8 cellular contexts compared by ENCODE assay signal in the genomic region with DNA sequence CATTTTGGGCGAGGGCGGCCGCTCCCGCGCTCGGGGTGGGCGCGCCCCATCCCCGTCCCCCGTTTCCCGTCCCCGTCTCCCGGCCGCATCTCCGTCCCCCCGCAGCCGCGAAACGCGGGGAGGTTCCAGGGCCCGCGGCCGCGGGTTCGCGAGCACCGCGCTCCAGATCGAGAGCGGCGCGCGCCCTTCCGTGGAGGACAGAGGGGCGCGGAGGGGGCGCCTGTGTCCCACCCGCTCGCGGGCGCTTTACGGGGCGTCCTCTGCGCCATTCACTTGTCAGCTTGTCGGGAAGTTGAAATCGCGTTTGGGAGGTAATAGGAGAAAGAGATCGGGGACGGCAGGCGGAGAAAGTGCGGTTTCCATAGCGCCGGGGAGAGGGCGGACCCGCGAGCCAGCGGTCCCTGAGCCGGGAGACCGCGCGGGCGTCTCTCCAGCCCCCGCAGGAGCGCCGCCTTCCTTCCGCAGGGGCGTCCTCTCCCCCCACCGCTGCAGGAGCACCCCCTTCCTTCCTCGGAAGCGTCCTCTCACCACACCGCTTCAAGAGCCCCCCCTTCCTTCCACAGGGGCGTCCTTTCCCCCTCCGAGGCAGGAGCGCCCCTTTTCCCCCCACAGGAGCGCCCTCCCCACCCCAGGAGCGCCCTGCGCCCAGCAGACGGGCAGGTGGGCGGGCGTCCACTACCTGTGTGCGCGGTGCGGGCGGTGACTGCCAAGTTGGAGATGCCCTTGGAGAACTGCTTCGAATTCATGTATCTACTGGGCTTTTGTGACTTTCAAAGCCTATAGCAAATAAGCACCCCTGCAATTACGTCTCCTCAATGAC. TPM values are rescaled to one million over a fixed set of nuclear protein-coding genes. Genes with fewer than 3 reads are reported as not detected.
DNase-seq lines count a peak whose midpoint lies in the region; ATAC-seq and TF ChIP-seq lines count a peak whose summit lies in the region.

No MANE protein-coding gene starts in this region.

- intact Hi-C loops in activated CD4-positive, alpha-beta memory T cell treated with anti-CD3 and anti-CD28 coated beads for 36 hours (cut with micrococcal nuclease) = loop anchor here (2.0 to 5.0 kb wide), 7 partner anchors 215 to 1570 kb away; a partner anchor contains a TSS
- intact Hi-C loops in aorta (cut with DNase I) = loop anchor here in 1 of 2 donors (2.0 to 10.0 kb wide), 4 partner anchors 240 to 870 kb away; no protein-coding TSS in a partner anchor

- TF ChIP-seq CTCF in HFFc6 (IDR thresholded peaks at IDR 0.05) (peak; percentile 30), epithelial cell of proximal tubule (conservative IDR thresholded peaks at IDR 0.05; ENCODE audit: low read depth, low read length) (no peak)

- H3K4me1 ChIP-seq in muscle layer of duodenum (ENCODE audit: control insufficient read depth in 1 of 2, insufficient read depth in 2 of 2, low read length in 2 of 2) (peaks cover 0 to 25% of the 10 kb centered on the region in 2 donors), aorta (ENCODE audit: control insufficient read depth in 1 of 2, insufficient read depth in 2 of 2, low read length in 2 of 2) (peaks cover 3% of the 10 kb centered on the region in 2 donors)

- H3K9me3 Mint-ChIP-seq in HFFc6 = no peaks in the 10 kb centered on the region
- H3K9me3 Mint-ChIP-seq in activated CD4-positive, alpha-beta memory T cell treated with anti-CD3 and anti-CD28 coated beads for 36 hours = no peaks in the 10 kb centered on the region

- peak; percentile 27 for ATAC-seq in aorta (ENCODE audit: low FRiP score)

- H3K27ac ChIP-seq in muscle layer of duodenum (ENCODE audit: low read length) (no peak overlapping the region), aorta (ENCODE audit: low read depth in 1 of 2, low read length in 2 of 2) (peak overlapping the region; percentile 85 to 91)

- no peaks in the 10 kb centered on the region for H3K36me3 Mint-ChIP-seq in HFFc6 (ENCODE audit: low read depth)
- H3K36me3 Mint-ChIP-seq in activated CD4-positive, alpha-beta memory T cell treated with anti-CD3 and anti-CD28 coated beads for 36 hours = peaks cover 2% of the 10 kb centered on the region

- H3K4me1 Mint-ChIP-seq in HFFc6 (ENCODE audit: low read depth) = peaks cover 15% of the 10 kb centered on the region
- H3K4me1 Mint-ChIP-seq in activated CD4-positive, alpha-beta memory T cell treated with anti-CD3 and anti-CD28 coated beads for 36 hours (ENCODE audit: low read depth) = peaks cover 16% of the 10 kb centered on the region

- H3K4me3 Mint-ChIP-seq in HFFc6 = peak overlapping the region; percentile 87
- peak overlapping the region; percentile 75 for H3K4me3 Mint-ChIP-seq in activated CD4-positive, alpha-beta memory T cell treated with anti-CD3 and anti-CD28 coated beads for 36 hours

- H3K4me3 ChIP-seq in epithelial cell of proximal tubule (ENCODE audit: low read depth, low read length) (peak overlapping the region; percentile 75), muscle layer of duodenum (ENCODE audit: low read depth in 1 of 2, low read length in 2 of 2) (peak overlapping the region; percentile 56 to 83), aorta (ENCODE audit: low read length in 2 of 2) (peak overlapping the region; percentile 89 to 97)

- no peaks in the 10 kb centered on the region for H3K9me3 ChIP-seq in muscle layer of duodenum (ENCODE audit: control insufficient read depth in 1 of 2, low read length in 2 of 2)
- no peaks in the 10 kb centered on the region for H3K9me3 ChIP-seq in aorta (ENCODE audit: control insufficient read depth, low read length)

- POLR2A ChIA-PET in activated CD4-positive, alpha-beta memory T cell treated with anti-CD3 and anti-CD28 coated beads for 36 hours (lab: Charles Lee) = no interaction called here

- no peaks in the 10 kb centered on the region for H3K27me3 ChIP-seq in muscle layer of duodenum (ENCODE audit: low read depth, low read length)
- no peaks in the 10 kb centered on the region for H3K27me3 ChIP-seq in aorta (ENCODE audit: control insufficient read depth in 1 of 2, insufficient read depth in 2 of 2, low read length in 1 of 2)

- peaks cover 4% of the 10 kb centered on the region for H3K27me3 Mint-ChIP-seq in HFFc6 (ENCODE audit: insufficient read depth)
- H3K27me3 Mint-ChIP-seq in activated CD4-positive, alpha-beta memory T cell treated with anti-CD3 and anti-CD28 coated beads for 36 hours = peaks cover 7% of the 10 kb centered on the region

- peak; percentile 49 for DNase-seq in GDM1 (lab: John Stamatoyannopoulos, UW)
- DNase-seq in HFFc6 = no peak
- peak; percentile 55 for DNase-seq in NCI-H2029 treated with DMSO at 0.1 percent for 48 hours (lab: John Stamatoyannopoulos, UW)
- peak; percentile 45 for DNase-seq in activated CD4-positive, alpha-beta memory T cell treated with anti-CD3 and anti-CD28 coated beads for 36 hours
- DNase-seq in epithelial cell of proximal tubule (ENCODE audit: low read depth) = no peak
- DNase-seq in aorta = peak in 1 of 2 donors; percentile 83
- DNase-seq in NK-92 (lab: John Stamatoyannopoulos, UW; ENCODE audit: unreplicated experiment) = no peak

- H3K36me3 ChIP-seq in muscle layer of duodenum (ENCODE audit: control insufficient read depth in 1 of 2, insufficient read depth in 2 of 2, low read length in 2 of 2) = peaks cover 0 to 18% of the 10 kb centered on the region in 2 donors
- H3K36me3 ChIP-seq in aorta (ENCODE audit: control insufficient read depth in 1 of 2, insufficient read depth in 2 of 2, low read length in 1 of 2) = peaks cover 0 to 12% of the 10 kb centered on the region in 2 donors

- peak overlapping the region; percentile 38; the same call in 1 of the 2 replicates for H3K27ac Mint-ChIP-seq in HFFc6
- H3K27ac Mint-ChIP-seq in activated CD4-positive, alpha-beta memory T cell treated with anti-CD3 and anti-CD28 coated beads for 36 hours = peak overlapping the region; percentile 51

- CTCF ChIA-PET in activated CD4-positive, alpha-beta memory T cell treated with anti-CD3 and anti-CD28 coated beads for 36 hours (lab: Charles Lee) = no interaction called here

- WGBS in aorta, 2 donors = 0% methylated on average over 64 to 86 of the region's 86 CpGs

RNA-seq across cellular contexts. Expression of a gene that starts 1.0 kb away (rescaled TPM):
- total RNA-seq in HFFc6 (2021; fragmentation: NEBNext Ultra II Directional; extraction: Animal tissue kit (Norgen Biotek cat#: 25700)) = 10 to 100 TPM in 1 of 6 experiments, 1 to 10 TPM in 5; 5.2 to 11.1 (median 5.5) TPM
- total RNA-seq in activated CD4-positive, alpha-beta memory T cell treated with anti-CD3 and anti-CD28 coated beads for 36 hours = 1 to 10 TPM; 2.3 to 2.5 TPM
- total RNA-seq in epithelial cell of proximal tubule (14.0 and 14.5 TPM in 2 replicates), aorta (10 to 100 TPM; 15.8 to 31.2 TPM)
- 1 to 10 TPM; 2.5 to 8.1 TPM for polyA plus RNA-seq in aorta

Comparison
In these comparisons a context has a peak if more than half of its experiments do, and no peak if none do; other contexts are left out.
1. DNase-seq: peak in GDM1 (single experiment), NCI-H2029 treated with DMSO at 0.1 percent for 48 hours (single experiment) and activated CD4-positive, alpha-beta memory T cell treated with anti-CD3 and anti-CD28 coated beads for 36 hours (single experiment); none in HFFc6 (single experiment), epithelial cell of proximal tubule (single experiment) and NK-92 (single experiment).
2. Peak in every context shown above with its lines, with median percentiles within 50 percentile points of each other: H3K4me3 ChIP-seq.